ENCODE assay signal across 1 cellular context in genomic region chr19:21749090-21749489, GRCh38.
A peak's percentile ranks its signal among the peaks of the same experiment; 100 is the strongest.
TF ChIP-seq lines count a peak whose summit lies in the region.

No MANE protein-coding gene starts in this region.

TF ChIP-seq in SK-N-SH, 30 proteins besides CTCF, POLR2A, EP300 and RAD21:
- TF ChIP-seq IRF3 (IDR thresholded peaks at IDR 0.05; ENCODE audit: low read depth, low read length) = no peak
- no peak for TF ChIP-seq NRF1 (IDR thresholded peaks at IDR 0.05; ENCODE audit: low read depth, low read length)
- TF ChIP-seq JUND (IDR thresholded peaks at IDR 0.05) = peak; percentile 44
- TF ChIP-seq FOSL2 (IDR thresholded peaks at IDR 0.05; ENCODE audit: borderline replicate concordance, low read depth) = peak; percentile 36; the same call in 1 of the 2 replicates
- no peak for TF ChIP-seq GATA2 (CRISPR knock-in tag; IDR thresholded peaks at IDR 0.05)
- no peak for TF ChIP-seq SMC3 (IDR thresholded peaks at IDR 0.05; ENCODE audit: low read depth, low read length)
- TF ChIP-seq TCF12 (IDR thresholded peaks at IDR 0.05) = peak; percentile 42; the same call in 1 of the 2 replicates
